In genomic region chr9:96567203-96567700, GRCh38 we compare ENCODE assay signal across 8 cellular contexts. TPM values are rescaled to one million over a fixed set of nuclear protein-coding genes. Genes with fewer than 3 reads are reported as not detected.
DNase-seq lines count a peak whose midpoint lies in the region; ATAC-seq and TF ChIP-seq lines count a peak whose summit lies in the region.

No MANE protein-coding gene starts in this region.

- no peaks in the 10 kb centered on the region for H3K36me3 Mint-ChIP-seq in T-helper 1 cell treated with Interleukin-12 subunit alpha and Interleukin-12 subunit beta and Interleukin-4 antibody, amounts not matched to agents 30 μg/mL and 1 μg/mL, for 36 hours (ENCODE audit: low read depth)

- POLR2A ChIA-PET in OCI-LY7 (lab: Charles Lee), result interaction anchor here (0.6 to 1.3 kb wide), 3 partner anchors 10 to 170 kb away, joined by 3 to 6 read pairs (median 4); no protein-coding TSS in a partner anchor

- H3K27ac ChIP-seq in OCI-LY7 (ENCODE audit: low read depth, low read length, poor library complexity, severe bottlenecking) (no peak overlapping the region), muscle layer of duodenum (ENCODE audit: low read length) (peak overlapping the region; percentile 43)

- intact Hi-C loops in OCI-LY7 (cut with micrococcal nuclease; ENCODE audit: unreplicated experiment), result loop anchor here (2.0 to 5.0 kb wide), 2 partner anchors 116 to 240 kb away; partner anchors contain the start of gene HABP4

- no peak for DNase-seq in T-helper 1 cell
- peak; percentile 9 for DNase-seq in OCI-LY7 (ENCODE audit: low spot score)
- DNase-seq in EL, result no peak
- no peak for DNase-seq in NCI-H187 (lab: John Stamatoyannopoulos, UW)

- H3K9me2 ChIP-seq in OCI-LY7 (ENCODE audit: insufficient read depth, low read length), result no peaks in the 10 kb centered on the region

- no TSS peak for BruUV-seq in OCI-LY7 (replicated peaks; lab: Mats Ljungman, UMichigan)

- no peak for TF ChIP-seq CTCF in OCI-LY7 (conservative IDR thresholded peaks at IDR 0.05; ENCODE audit: low read length)

- peaks cover 16% of the 10 kb centered on the region for H3K4me1 Mint-ChIP-seq in T-helper 1 cell treated with Interleukin-12 subunit alpha and Interleukin-12 subunit beta and Interleukin-4 antibody, amounts not matched to agents 30 μg/mL and 1 μg/mL, for 36 hours (ENCODE audit: low read depth)

- no peaks in the 10 kb centered on the region for H4K20me1 ChIP-seq in OCI-LY7 (ENCODE audit: insufficient read depth, low read length)

- peak overlapping the region; percentile 81 for H3K4me2 ChIP-seq in OCI-LY7 (ENCODE audit: low read length)

- H3K4me1 ChIP-seq in OCI-LY7 (ENCODE audit: insufficient read depth, low read length, poor library complexity, severe bottlenecking) (peaks cover 5% of the 10 kb centered on the region), endocrine pancreas (ENCODE audit: control insufficient read depth, insufficient read depth, low read length) (peaks cover 10% of the 10 kb centered on the region), muscle layer of duodenum (ENCODE audit: control insufficient read depth in 1 of 2, insufficient read depth in 2 of 2, low read length in 2 of 2) (peaks cover 0 to 18% of the 10 kb centered on the region in 2 donors)

- CTCF ChIA-PET in OCI-LY7 (lab: Charles Lee; ENCODE audit: unreplicated experiment), result interaction anchor here (0.6 to 1.0 kb wide), 5 partner anchors 15 to 1065 kb away, joined by 3 read pairs; no protein-coding TSS in a partner anchor

- H3K36me3 ChIP-seq in OCI-LY7 (ENCODE audit: insufficient read depth, low read length) (no peaks in the 10 kb centered on the region), endocrine pancreas (ENCODE audit: control insufficient read depth, insufficient read depth, low read length) (no peaks in the 10 kb centered on the region), muscle layer of duodenum (ENCODE audit: control insufficient read depth in 1 of 2, insufficient read depth in 2 of 2, low read length in 2 of 2) (peaks cover 0 to under 1% of the 10 kb centered on the region in 2 donors)

- peak overlapping the region; percentile 66 for H3K4me3 ChIP-seq in OCI-LY7 (ENCODE audit: low read depth, low read length, poor library complexity, severe bottlenecking)
- H3K4me3 ChIP-seq in endocrine pancreas (ENCODE audit: control insufficient read depth, insufficient read depth, low read length), result peak overlapping the region; percentile 42
- H3K4me3 ChIP-seq in muscle layer of duodenum (ENCODE audit: low read depth in 1 of 2, low read length in 2 of 2), result peak overlapping the region; percentile 76 to 97

- H3K9ac ChIP-seq in endocrine pancreas (ENCODE audit: control insufficient read depth, insufficient read depth, low read length), result peak overlapping the region; percentile 66

- H3K9me3 ChIP-seq in OCI-LY7 (ENCODE audit: low read length), result no peaks in the 10 kb centered on the region
- no peaks in the 10 kb centered on the region for H3K9me3 ChIP-seq in endocrine pancreas (ENCODE audit: control insufficient read depth, low read length)
- H3K9me3 ChIP-seq in muscle layer of duodenum (ENCODE audit: control insufficient read depth in 1 of 2, low read length in 2 of 2), result no peaks in the 10 kb centered on the region

- peaks cover 19% of the 10 kb centered on the region for H3K27me3 Mint-ChIP-seq in T-helper 1 cell treated with Interleukin-12 subunit alpha and Interleukin-12 subunit beta and Interleukin-4 antibody, amounts not matched to agents 30 μg/mL and 1 μg/mL, for 36 hours (ENCODE audit: low read depth)

- H3K9me3 Mint-ChIP-seq in T-helper 1 cell treated with Interleukin-12 subunit alpha and Interleukin-12 subunit beta and Interleukin-4 antibody, amounts not matched to agents 30 μg/mL and 1 μg/mL, for 36 hours, result no peaks in the 10 kb centered on the region

- peak; percentile 38 for ATAC-seq in HG02623 (IDR thresholded peaks at IDR 0.05; ENCODE audit: unreplicated experiment)

- H3K79me2 ChIP-seq in OCI-LY7 (ENCODE audit: insufficient read depth, low read depth, low read length), result no peaks in the 10 kb centered on the region

- peak overlapping the region; percentile 91 for H2AFZ ChIP-seq in OCI-LY7 (ENCODE audit: low read length)

- peak overlapping the region; percentile 59 for H3K27ac Mint-ChIP-seq in T-helper 1 cell treated with Interleukin-12 subunit alpha and Interleukin-12 subunit beta and Interleukin-4 antibody, amounts not matched to agents 30 μg/mL and 1 μg/mL, for 36 hours

- H3K4me3 Mint-ChIP-seq in T-helper 1 cell treated with Interleukin-12 subunit alpha and Interleukin-12 subunit beta and Interleukin-4 antibody, amounts not matched to agents 30 μg/mL and 1 μg/mL, for 36 hours, result peak overlapping the region; percentile 78

- H3K27me3 ChIP-seq in endocrine pancreas (ENCODE audit: control insufficient read depth, insufficient read depth, low read length) (no peaks in the 10 kb centered on the region), muscle layer of duodenum (ENCODE audit: low read depth, low read length) (no peaks in the 10 kb centered on the region)

RNA-seq across cellular contexts. Expression of gene CDC14B, which starts 52.4 kb away (rescaled TPM):
- not detected in 2 replicates for total RNA-seq in OCI-LY7 (2014; rRNA removed; shearing (Covaris generic))
- total RNA-seq in OCI-LY7 (2022), result 0.27 and 0.44 TPM in 2 replicates
